In the genomic region with DNA sequence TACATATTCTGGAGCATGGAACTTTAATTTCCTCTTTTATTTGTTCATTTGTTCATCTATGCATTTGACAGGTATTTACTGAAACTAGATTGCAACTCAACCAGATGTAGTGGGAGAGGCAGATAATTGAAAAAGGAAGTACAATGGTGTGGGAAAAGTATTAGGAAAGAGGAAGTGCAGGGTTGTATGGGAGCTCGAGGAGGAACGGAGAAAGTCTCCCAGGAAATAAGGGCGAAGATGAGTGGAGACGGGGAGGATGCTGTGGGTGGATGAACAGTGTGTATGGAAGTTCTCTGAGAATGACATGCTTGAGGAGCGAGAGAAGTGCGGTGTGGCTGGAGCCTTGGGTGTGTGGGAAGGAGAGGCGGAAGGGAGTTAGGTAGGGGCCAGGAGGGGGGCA, we compare ENCODE assay signal across 21 cellular contexts.
"Had no signal": no experiment of that assay in that cellular context is flagged by ENCODE, and none has a peak within 500 bp of the region (broad histone marks: within the 10 kb centered on the region; RNA-seq: fewer than 3 reads in every experiment).

No MANE protein-coding gene starts in this region.

- ATAC-seq: foreskin keratinocyte, left cardiac atrium, lower lobe of right lung, natural killer cell, pancreas, right cardiac atrium had no signal

- H3K4me1 Mint-ChIP-seq: immature natural killer cell, memory B cell, mesothelial cell of epicardium, neural crest cell had no signal

- H3K36me3 Mint-ChIP-seq: immature natural killer cell, memory B cell, mesothelial cell of epicardium, natural killer cell, type B pancreatic cell had no signal

- H3K4me3 Mint-ChIP-seq: endodermal cell, immature natural killer cell, memory B cell, mesothelial cell of epicardium, natural killer cell, neural crest cell, type B pancreatic cell had no signal

- H3K27me3 ChIP-seq: pancreas, uterus had no signal

- H3K9me3 ChIP-seq: lower lobe of right lung, pancreas, uterus had no signal

- H3K27me3 Mint-ChIP-seq: progenitor cell of endocrine pancreas had no signal

- H3K27ac ChIP-seq: foreskin keratinocyte, left ventricle myocardium inferior, lower lobe of right lung, pancreas, uterus had no signal

- H3K4me3 ChIP-seq: left ventricle myocardium inferior, lower lobe of right lung, pancreas, uterus had no signal

- DNase-seq: effector CD4-positive, alpha-beta T cell; endodermal cell; erythroblast; foreskin keratinocyte; immature natural killer cell; left cardiac atrium; left ventricle myocardium inferior; lower lobe of right lung; natural killer cell; occipital lobe; pancreas; right cardiac atrium; small intestine; stimulated activated CD4-positive, alpha-beta T cell treated with anti-CD3 and anti-CD28 coated beads, Interleukin-12 subunit alpha, Interleukin-12 subunit beta, amount 100 ng/mL, for 4 hours; stimulated activated naive CD4-positive, alpha-beta T cell treated with Interleukin-2 at 50 U/mL for 16 hours; uterus had no signal

- H3K36me3 ChIP-seq: left ventricle myocardium inferior, lower lobe of right lung, pancreas, uterus had no signal

- H3K4me1 ChIP-seq: foreskin keratinocyte, left ventricle myocardium inferior, lower lobe of right lung, pancreas, uterus had no signal

- H3K27ac Mint-ChIP-seq: endodermal cell, immature natural killer cell, memory B cell, mesothelial cell of epicardium, natural killer cell, progenitor cell of endocrine pancreas, type B pancreatic cell had no signal
